ENCODE assay signal across 1 cellular context in the genomic region with DNA sequence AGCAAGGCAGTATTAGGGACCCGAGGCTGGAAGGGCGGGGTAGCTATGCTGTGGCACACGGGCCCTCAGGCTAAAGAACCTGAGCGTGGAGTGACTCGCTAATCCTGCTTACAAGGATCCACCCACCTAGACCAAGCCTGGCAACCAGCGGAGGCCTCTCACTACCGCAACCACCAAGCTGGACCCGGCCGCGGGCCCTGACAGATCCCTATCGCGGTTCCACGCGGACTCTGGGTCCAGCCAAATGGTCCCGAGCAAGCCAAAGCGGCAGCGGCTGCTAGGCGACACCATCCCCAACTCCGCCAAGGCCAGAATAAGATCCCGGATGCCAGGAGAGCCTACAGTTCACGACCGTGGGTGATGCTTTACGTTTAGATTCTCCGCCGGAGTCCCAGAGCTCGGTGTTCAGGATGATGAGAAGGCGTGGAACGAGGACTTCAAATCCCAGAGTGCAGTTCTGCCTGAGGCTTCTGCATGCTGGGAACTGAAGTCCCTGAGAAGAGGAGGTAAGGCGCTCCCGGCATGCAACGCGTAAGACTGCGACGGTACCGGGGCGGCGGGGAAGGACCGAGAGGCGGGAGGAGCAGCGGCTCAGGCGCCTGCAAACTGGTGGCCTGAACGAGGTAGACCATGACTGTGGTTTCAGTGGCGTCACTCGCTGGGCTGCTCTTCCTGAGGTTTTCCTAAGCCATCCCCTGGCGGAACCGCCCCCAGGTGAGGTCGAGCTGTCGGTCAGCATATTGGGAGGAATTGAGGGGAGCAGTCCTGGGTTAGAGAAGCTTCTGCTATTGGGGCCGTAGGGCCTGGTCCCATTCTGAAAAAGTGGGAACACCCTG.
TF ChIP-seq lines count a peak whose summit lies in the region.

A gene with protein sequence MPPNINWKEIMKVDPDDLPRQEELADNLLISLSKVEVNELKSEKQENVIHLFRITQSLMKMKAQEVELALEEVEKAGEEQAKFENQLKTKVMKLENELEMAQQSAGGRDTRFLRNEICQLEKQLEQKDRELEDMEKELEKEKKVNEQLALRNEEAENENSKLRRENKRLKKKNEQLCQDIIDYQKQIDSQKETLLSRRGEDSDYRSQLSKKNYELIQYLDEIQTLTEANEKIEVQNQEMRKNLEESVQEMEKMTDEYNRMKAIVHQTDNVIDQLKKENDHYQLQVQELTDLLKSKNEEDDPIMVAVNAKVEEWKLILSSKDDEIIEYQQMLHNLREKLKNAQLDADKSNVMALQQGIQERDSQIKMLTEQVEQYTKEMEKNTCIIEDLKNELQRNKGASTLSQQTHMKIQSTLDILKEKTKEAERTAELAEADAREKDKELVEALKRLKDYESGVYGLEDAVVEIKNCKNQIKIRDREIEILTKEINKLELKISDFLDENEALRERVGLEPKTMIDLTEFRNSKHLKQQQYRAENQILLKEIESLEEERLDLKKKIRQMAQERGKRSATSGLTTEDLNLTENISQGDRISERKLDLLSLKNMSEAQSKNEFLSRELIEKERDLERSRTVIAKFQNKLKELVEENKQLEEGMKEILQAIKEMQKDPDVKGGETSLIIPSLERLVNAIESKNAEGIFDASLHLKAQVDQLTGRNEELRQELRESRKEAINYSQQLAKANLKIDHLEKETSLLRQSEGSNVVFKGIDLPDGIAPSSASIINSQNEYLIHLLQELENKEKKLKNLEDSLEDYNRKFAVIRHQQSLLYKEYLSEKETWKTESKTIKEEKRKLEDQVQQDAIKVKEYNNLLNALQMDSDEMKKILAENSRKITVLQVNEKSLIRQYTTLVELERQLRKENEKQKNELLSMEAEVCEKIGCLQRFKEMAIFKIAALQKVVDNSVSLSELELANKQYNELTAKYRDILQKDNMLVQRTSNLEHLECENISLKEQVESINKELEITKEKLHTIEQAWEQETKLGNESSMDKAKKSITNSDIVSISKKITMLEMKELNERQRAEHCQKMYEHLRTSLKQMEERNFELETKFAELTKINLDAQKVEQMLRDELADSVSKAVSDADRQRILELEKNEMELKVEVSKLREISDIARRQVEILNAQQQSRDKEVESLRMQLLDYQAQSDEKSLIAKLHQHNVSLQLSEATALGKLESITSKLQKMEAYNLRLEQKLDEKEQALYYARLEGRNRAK (N-terminal part only) (minus strand): TSS at position 315 of the 836 bp plus-strand sequence. CDS start 781 bp downstream, outside the sequence.
TSS of gene TMTC3 (plus strand) at position 534 of the 836 bp plus-strand sequence. CDS start 6,009 bp downstream, outside the sequence.

TF ChIP-seq in HepG2, 621 proteins besides CTCF, POLR2A, EP300 and RAD21 (continued from another document and continues in another):
- TF ChIP-seq, protein P1, sequence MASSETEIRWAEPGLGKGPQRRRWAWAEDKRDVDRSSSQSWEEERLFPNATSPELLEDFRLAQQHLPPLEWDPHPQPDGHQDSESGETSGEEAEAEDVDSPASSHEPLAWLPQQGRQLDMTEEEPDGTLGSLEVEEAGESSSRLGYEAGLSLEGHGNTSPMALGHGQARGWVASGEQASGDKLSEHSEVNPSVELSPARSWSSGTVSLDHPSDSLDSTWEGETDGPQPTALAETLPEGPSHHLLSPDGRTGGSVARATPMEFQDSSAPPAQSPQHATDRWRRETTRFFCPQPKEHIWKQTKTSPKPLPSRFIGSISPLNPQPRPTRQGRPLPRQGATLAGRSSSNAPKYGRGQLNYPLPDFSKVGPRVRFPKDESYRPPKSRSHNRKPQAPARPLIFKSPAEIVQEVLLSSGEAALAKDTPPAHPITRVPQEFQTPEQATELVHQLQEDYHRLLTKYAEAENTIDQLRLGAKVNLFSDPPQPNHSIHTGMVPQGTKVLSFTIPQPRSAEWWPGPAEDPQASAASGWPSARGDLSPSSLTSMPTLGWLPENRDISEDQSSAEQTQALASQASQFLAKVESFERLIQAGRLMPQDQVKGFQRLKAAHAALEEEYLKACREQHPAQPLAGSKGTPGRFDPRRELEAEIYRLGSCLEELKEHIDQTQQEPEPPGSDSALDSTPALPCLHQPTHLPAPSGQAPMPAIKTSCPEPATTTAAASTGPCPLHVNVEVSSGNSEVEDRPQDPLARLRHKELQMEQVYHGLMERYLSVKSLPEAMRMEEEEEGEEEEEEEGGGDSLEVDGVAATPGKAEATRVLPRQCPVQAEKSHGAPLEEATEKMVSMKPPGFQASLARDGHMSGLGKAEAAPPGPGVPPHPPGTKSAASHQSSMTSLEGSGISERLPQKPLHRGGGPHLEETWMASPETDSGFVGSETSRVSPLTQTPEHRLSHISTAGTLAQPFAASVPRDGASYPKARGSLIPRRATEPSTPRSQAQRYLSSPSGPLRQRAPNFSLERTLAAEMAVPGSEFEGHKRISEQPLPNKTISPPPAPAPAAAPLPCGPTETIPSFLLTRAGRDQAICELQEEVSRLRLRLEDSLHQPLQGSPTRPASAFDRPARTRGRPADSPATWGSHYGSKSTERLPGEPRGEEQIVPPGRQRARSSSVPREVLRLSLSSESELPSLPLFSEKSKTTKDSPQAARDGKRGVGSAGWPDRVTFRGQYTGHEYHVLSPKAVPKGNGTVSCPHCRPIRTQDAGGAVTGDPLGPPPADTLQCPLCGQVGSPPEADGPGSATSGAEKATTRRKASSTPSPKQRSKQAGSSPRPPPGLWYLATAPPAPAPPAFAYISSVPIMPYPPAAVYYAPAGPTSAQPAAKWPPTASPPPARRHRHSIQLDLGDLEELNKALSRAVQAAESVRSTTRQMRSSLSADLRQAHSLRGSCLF (CRISPR knock-in tag; IDR thresholded peaks at IDR 0.05; ENCODE audit: borderline replicate concordance) = no peak
- TF ChIP-seq SATB2 (CRISPR knock-in tag; IDR thresholded peaks at IDR 0.05) = no peak
- TF ChIP-seq ZNF3 (CRISPR knock-in tag; IDR thresholded peaks at IDR 0.05) = peak; percentile 59; the same call in 1 of the 2 replicates
- peak; percentile 85 for TF ChIP-seq TEAD3 (CRISPR knock-in tag; optimal IDR thresholded peaks at IDR 0.05; ENCODE audit: borderline replicate concordance)
- no peak for TF ChIP-seq ZNF781 (CRISPR knock-in tag; IDR thresholded peaks at IDR 0.05; ENCODE audit: borderline replicate concordance, not compliant biosample characterization)
- TF ChIP-seq, protein P2, sequence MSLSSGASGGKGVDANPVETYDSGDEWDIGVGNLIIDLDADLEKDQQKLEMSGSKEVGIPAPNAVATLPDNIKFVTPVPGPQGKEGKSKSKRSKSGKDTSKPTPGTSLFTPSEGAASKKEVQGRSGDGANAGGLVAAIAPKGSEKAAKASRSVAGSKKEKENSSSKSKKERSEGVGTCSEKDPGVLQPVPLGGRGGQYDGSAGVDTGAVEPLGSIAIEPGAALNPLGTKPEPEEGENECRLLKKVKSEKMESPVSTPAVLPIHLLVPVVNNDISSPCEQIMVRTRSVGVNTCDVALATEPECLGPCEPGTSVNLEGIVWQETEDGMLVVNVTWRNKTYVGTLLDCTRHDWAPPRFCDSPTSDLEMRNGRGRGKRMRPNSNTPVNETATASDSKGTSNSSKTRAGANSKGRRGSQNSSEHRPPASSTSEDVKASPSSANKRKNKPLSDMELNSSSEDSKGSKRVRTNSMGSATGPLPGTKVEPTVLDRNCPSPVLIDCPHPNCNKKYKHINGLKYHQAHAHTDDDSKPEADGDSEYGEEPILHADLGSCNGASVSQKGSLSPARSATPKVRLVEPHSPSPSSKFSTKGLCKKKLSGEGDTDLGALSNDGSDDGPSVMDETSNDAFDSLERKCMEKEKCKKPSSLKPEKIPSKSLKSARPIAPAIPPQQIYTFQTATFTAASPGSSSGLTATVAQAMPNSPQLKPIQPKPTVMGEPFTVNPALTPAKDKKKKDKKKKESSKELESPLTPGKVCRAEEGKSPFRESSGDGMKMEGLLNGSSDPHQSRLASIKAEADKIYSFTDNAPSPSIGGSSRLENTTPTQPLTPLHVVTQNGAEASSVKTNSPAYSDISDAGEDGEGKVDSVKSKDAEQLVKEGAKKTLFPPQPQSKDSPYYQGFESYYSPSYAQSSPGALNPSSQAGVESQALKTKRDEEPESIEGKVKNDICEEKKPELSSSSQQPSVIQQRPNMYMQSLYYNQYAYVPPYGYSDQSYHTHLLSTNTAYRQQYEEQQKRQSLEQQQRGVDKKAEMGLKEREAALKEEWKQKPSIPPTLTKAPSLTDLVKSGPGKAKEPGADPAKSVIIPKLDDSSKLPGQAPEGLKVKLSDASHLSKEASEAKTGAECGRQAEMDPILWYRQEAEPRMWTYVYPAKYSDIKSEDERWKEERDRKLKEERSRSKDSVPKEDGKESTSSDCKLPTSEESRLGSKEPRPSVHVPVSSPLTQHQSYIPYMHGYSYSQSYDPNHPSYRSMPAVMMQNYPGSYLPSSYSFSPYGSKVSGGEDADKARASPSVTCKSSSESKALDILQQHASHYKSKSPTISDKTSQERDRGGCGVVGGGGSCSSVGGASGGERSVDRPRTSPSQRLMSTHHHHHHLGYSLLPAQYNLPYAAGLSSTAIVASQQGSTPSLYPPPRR (CRISPR knock-in tag; IDR thresholded peaks at IDR 0.05; ENCODE audit: borderline replicate concordance) = peak; percentile 38; the same call in 1 of the 2 replicates
- 0 out of 2 replicates have a peak, but pooled peaks have one; percentile 5 for TF ChIP-seq NKX3-1 (CRISPR knock-in tag; IDR thresholded peaks at IDR 0.05)
- TF ChIP-seq ZNF776 (CRISPR knock-in tag; IDR thresholded peaks at IDR 0.05) = no peak
- 0 out of 2 replicates have a peak, but pooled peaks have one; percentile 22 for TF ChIP-seq ZNF557 (CRISPR knock-in tag; IDR thresholded peaks at IDR 0.05)
- peak; percentile 67; the same call in 1 of the 2 replicates for TF ChIP-seq CBX5 (CRISPR knock-in tag; IDR thresholded peaks at IDR 0.05; ENCODE audit: borderline replicate concordance)
- TF ChIP-seq KDM2A (CRISPR knock-in tag; IDR thresholded peaks at IDR 0.05; ENCODE audit: borderline replicate concordance, low read depth) = peak; percentile 90
- peak; percentile 93 for TF ChIP-seq ZNF574 (CRISPR knock-in tag; IDR thresholded peaks at IDR 0.05)
- TF ChIP-seq ZMYM2 (CRISPR knock-in tag; IDR thresholded peaks at IDR 0.05) = peak; percentile 62
- TF ChIP-seq, protein P3, sequence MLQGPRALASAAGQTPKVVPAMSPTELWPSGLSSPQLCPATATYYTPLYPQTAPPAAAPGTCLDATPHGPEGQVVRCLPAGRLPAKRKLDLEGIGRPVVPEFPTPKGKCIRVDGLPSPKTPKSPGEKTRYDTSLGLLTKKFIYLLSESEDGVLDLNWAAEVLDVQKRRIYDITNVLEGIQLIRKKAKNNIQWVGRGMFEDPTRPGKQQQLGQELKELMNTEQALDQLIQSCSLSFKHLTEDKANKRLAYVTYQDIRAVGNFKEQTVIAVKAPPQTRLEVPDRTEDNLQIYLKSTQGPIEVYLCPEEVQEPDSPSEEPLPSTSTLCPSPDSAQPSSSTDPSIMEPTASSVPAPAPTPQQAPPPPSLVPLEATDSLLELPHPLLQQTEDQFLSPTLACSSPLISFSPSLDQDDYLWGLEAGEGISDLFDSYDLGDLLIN (CRISPR knock-in tag; IDR thresholded peaks at IDR 0.05; ENCODE audit: borderline replicate concordance) = 0 out of 2 replicates have a peak, but pooled peaks have one; percentile 41
- TF ChIP-seq RFX1 (IDR thresholded peaks at IDR 0.05) = peak; percentile 87
- TF ChIP-seq ZNF296 (CRISPR knock-in tag; conservative IDR thresholded peaks at IDR 0.05) = 0 out of 2 replicates have a peak, but pooled peaks have one; percentile 27
- peak; percentile 86 for TF ChIP-seq MIER3 (CRISPR knock-in tag; IDR thresholded peaks at IDR 0.05; ENCODE audit: borderline replicate concordance)
- no peak for TF ChIP-seq ZBTB7B (CRISPR knock-in tag; IDR thresholded peaks at IDR 0.05)
- TF ChIP-seq MAFK (conservative IDR thresholded peaks at IDR 0.05 in 1 of 2, IDR thresholded peaks at IDR 0.05 in 1 of 2; ENCODE audit: low read length in 2 of 2) = no peak
- TF ChIP-seq, protein P4, sequence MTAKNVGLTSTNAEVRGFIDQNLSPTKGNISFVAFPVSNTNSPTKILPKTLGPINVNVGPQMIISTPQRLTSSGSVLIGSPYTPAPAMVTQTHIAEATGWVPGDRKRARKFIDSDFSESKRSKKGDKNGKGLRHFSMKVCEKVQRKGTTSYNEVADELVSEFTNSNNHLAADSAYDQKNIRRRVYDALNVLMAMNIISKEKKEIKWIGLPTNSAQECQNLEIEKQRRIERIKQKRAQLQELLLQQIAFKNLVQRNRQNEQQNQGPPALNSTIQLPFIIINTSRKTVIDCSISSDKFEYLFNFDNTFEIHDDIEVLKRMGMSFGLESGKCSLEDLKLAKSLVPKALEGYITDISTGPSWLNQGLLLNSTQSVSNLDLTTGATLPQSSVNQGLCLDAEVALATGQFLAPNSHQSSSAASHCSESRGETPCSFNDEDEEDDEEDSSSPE (CRISPR knock-in tag; IDR thresholded peaks at IDR 0.05) = peak; percentile 73
- TF ChIP-seq HES4 (CRISPR knock-in tag; IDR thresholded peaks at IDR 0.05; ENCODE audit: borderline replicate concordance) = peak; percentile 59; the same call in 1 of the 2 replicates
- TF ChIP-seq MAZ (IDR thresholded peaks at IDR 0.05; ENCODE audit: borderline replicate concordance, low read depth, low read length) = peak; percentile 22; the same call in 1 of the 2 replicates
- TF ChIP-seq MAZ (CRISPR knock-in tag; IDR thresholded peaks at IDR 0.05; ENCODE audit: low read depth) = 0 out of 2 replicates have a peak, but pooled peaks have one; percentile 45
- peak; percentile 69; the same call in 1 of the 2 replicates for TF ChIP-seq HNRNPL (IDR thresholded peaks at IDR 0.05; ENCODE audit: low read depth, low read length)
- TF ChIP-seq MAFF (IDR thresholded peaks at IDR 0.05; ENCODE audit: low read depth, low read length) = no peak
- TF ChIP-seq ZNF543 (CRISPR knock-in tag; IDR thresholded peaks at IDR 0.05) = peak; percentile 77; the same call in 1 of the 2 replicates
- TF ChIP-seq BORCS8-MEF2B (CRISPR knock-in tag; IDR thresholded peaks at IDR 0.05) = peak; percentile 44
- TF ChIP-seq ZNF567 (CRISPR knock-in tag; IDR thresholded peaks at IDR 0.05; ENCODE audit: borderline replicate concordance) = 0 out of 2 replicates have a peak, but pooled peaks have one; percentile 35
- peak; percentile 65 for TF ChIP-seq ATF1 (CRISPR knock-in tag; IDR thresholded peaks at IDR 0.05)
- TF ChIP-seq TBX3 (IDR thresholded peaks at IDR 0.05; ENCODE audit: borderline replicate concordance) = no peak
- no peak for TF ChIP-seq ZNF83 (CRISPR knock-in tag; IDR thresholded peaks at IDR 0.05; ENCODE audit: borderline replicate concordance)
- TF ChIP-seq KDM5A (IDR thresholded peaks at IDR 0.05; ENCODE audit: borderline replicate concordance, low read length) = peak; percentile 73; the same call in 1 of the 2 replicates
- peak; percentile 65 for TF ChIP-seq ELF3 (CRISPR knock-in tag; IDR thresholded peaks at IDR 0.05)
